Comparison of ENCODE assay signal across 20 cellular contexts in genomic region chr16:46898006-46898405, GRCh38.
"Had no signal": no experiment of that assay in that cellular context is flagged by ENCODE, and none has a peak within 500 bp of the region (broad histone marks: within the 10 kb centered on the region; RNA-seq: fewer than 3 reads in every experiment).

No MANE protein-coding gene starts in this region.

- H3K27ac ChIP-seq: neutrophil had no signal

- H3K27me3 Mint-ChIP-seq: activated T-helper 17 cell treated with anti-CD3 and anti-CD28 coated beads, Interleukin-2, amount 50 U/mL, for 72 hours; dendritic cell treated with granulocyte-macrophage colony-stimulating factor and Interleukin-4, amounts not matched to agents 40 ng/mL and 50 ng/mL, for 4 days; memory B cell; naive thymus-derived CD8-positive, alpha-beta T cell; stimulated activated naive CD8-positive, alpha-beta T cell treated with anti-CD3 and anti-CD28 coated beads, Interleukin-15, amount 100 ng/mL, for 72 hours had no signal

- H3K27ac Mint-ChIP-seq: activated T-helper 17 cell treated with anti-CD3 and anti-CD28 coated beads, Interleukin-2, amount 50 U/mL, for 72 hours; dendritic cell treated with granulocyte-macrophage colony-stimulating factor and Interleukin-4, amounts not matched to agents 40 ng/mL and 50 ng/mL, for 4 days; effector memory CD8-positive, alpha-beta T cell; memory B cell; naive thymus-derived CD8-positive, alpha-beta T cell; stimulated activated naive CD8-positive, alpha-beta T cell treated with anti-CD3 and anti-CD28 coated beads, Interleukin-15, amount 100 ng/mL, for 72 hours had no signal

- H3K9me3 Mint-ChIP-seq: activated T-helper 17 cell treated with anti-CD3 and anti-CD28 coated beads, Interleukin-2, amount 50 U/mL, for 72 hours; dendritic cell treated with granulocyte-macrophage colony-stimulating factor and Interleukin-4, amounts not matched to agents 40 ng/mL and 50 ng/mL, for 4 days; effector memory CD8-positive, alpha-beta T cell; memory B cell; naive thymus-derived CD8-positive, alpha-beta T cell; stimulated activated naive CD8-positive, alpha-beta T cell treated with anti-CD3 and anti-CD28 coated beads, Interleukin-15, amount 100 ng/mL, for 72 hours had no signal

- H3K4me3 Mint-ChIP-seq: activated T-helper 17 cell treated with anti-CD3 and anti-CD28 coated beads, Interleukin-2, amount 50 U/mL, for 72 hours; dendritic cell treated with granulocyte-macrophage colony-stimulating factor and Interleukin-4, amounts not matched to agents 40 ng/mL and 50 ng/mL, for 4 days; effector memory CD8-positive, alpha-beta T cell; memory B cell; naive thymus-derived CD8-positive, alpha-beta T cell; stimulated activated naive CD8-positive, alpha-beta T cell treated with anti-CD3 and anti-CD28 coated beads, Interleukin-15, amount 100 ng/mL, for 72 hours had no signal

- H3K36me3 Mint-ChIP-seq: naive thymus-derived CD8-positive, alpha-beta T cell had no signal

- H3K36me3 ChIP-seq: neutrophil had no signal

- H3K4me1 Mint-ChIP-seq: activated T-helper 17 cell treated with anti-CD3 and anti-CD28 coated beads, Interleukin-2, amount 50 U/mL, for 72 hours; stimulated activated naive CD8-positive, alpha-beta T cell treated with anti-CD3 and anti-CD28 coated beads, Interleukin-15, amount 100 ng/mL, for 72 hours had no signal

- H3K9me3 ChIP-seq: mucosa of descending colon, neutrophil had no signal

- H3K4me3 ChIP-seq: mucosa of descending colon had no signal

- DNase-seq: activated CD4-positive, alpha-beta T cell treated with anti-CD3 and anti-CD28 coated beads for 1 hour; activated CD4-positive, alpha-beta T cell treated with anti-CD3 and anti-CD28 coated beads, Interleukin-2, amount 50 U/mL, for 4 hours; activated naive CD4-positive, alpha-beta T cell treated with Interleukin-2 at 50 U/mL for 16 hours; activated T-cell treated with anti-CD3 and anti-CD28 coated beads for 4 hours; anterior cingulate cortex; cerebellar nuclear complex; effector memory CD8-positive, alpha-beta T cell; foreskin melanocyte; head of caudate nucleus; mucosa of descending colon; naive thymus-derived CD8-positive, alpha-beta T cell; posterior cingulate gyrus; stimulated activated naive CD8-positive, alpha-beta T cell treated with anti-CD3 and anti-CD28 coated beads, Interleukin-15, amount 100 ng/mL, for 72 hours; T-helper 1 cell; T1000 had no signal

- H3K27me3 ChIP-seq: neutrophil had no signal

- ATAC-seq: activated T-helper 17 cell treated with anti-CD3 and anti-CD28 coated beads, Interleukin-2, amount 50 U/mL, for 72 hours; effector memory CD8-positive, alpha-beta T cell; left lobe of liver; mucosa of descending colon; naive thymus-derived CD8-positive, alpha-beta T cell; stimulated activated naive CD8-positive, alpha-beta T cell treated with anti-CD3 and anti-CD28 coated beads, Interleukin-15, amount 100 ng/mL, for 72 hours had no signal
